ENCODE assay signal across 8 cellular contexts in the genomic region with DNA sequence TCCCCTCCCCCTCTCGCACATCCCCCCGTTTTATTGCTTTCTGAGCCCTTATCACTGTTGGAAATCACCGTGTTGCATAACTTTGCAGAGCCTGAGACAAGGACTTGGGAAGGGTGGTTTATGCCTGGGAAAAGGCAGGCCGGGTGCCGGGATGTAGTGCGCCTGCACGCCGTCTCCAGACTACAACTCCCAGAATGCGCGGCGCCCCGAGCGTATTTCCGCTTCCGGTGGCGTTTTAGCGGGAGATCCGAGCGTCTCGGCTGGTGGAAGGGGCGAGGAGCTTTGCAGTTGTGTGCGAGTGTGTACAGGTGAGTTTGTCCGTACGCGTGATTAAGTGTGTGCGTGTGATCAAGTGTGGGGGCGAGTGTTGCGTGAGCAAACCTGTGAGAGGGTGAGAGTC.
DNase-seq lines count a peak whose midpoint lies in the region; ATAC-seq and TF ChIP-seq lines count a peak whose summit lies in the region.

No MANE protein-coding gene starts in this region.

- no peaks in the 10 kb centered on the region for H3K36me3 ChIP-seq in CD8-positive, alpha-beta memory T cell (ENCODE audit: insufficient read depth, low read length)
- H3K36me3 ChIP-seq in heart right ventricle = no peaks in the 10 kb centered on the region

- H3K4me3 ChIP-seq in CD8-positive, alpha-beta memory T cell (ENCODE audit: low read length) = no peak overlapping the region
- H3K4me3 ChIP-seq in heart right ventricle = peak overlapping the region; percentile 23 to 71 (median 56)

- no peak overlapping the region for H3K27ac ChIP-seq in CD8-positive, alpha-beta memory T cell (ENCODE audit: low read depth, low read length)
- no peak overlapping the region for H3K27ac ChIP-seq in heart right ventricle

- peak overlapping the region in 5 of 7 donors; percentile 52 to 77 (median 63) for H3K4me3 Mint-ChIP-seq in CD8-positive, alpha-beta memory T cell

- H3K9me3 ChIP-seq in CD8-positive, alpha-beta memory T cell (ENCODE audit: low read length) = no peaks in the 10 kb centered on the region
- peaks cover 0 to 66% (median 0%) of the 10 kb centered on the region in 11 donors for H3K9me3 ChIP-seq in heart right ventricle

- H3K4me1 Mint-ChIP-seq in CD8-positive, alpha-beta memory T cell = peaks cover 7 to 9% (median 8%) of the 10 kb centered on the region in 3 donors

- intact Hi-C loops in heart right ventricle (cut with DNase I) = no loop called here

- POLR2A ChIA-PET in CD8-positive, alpha-beta memory T cell (lab: Charles Lee) = no interaction called here

- no peaks in the 10 kb centered on the region for H3K4me1 ChIP-seq in CD8-positive, alpha-beta memory T cell (ENCODE audit: insufficient read depth, low read length)
- peaks cover 0 to 12% (median 6%) of the 10 kb centered on the region in 9 donors for H3K4me1 ChIP-seq in heart right ventricle

- peak overlapping the region in 2 of 8 donors; percentile 15 to 82 for H3K27ac Mint-ChIP-seq in CD8-positive, alpha-beta memory T cell

- ATAC-seq in heart right ventricle = peak; percentile 78 to 97 (median 89)
- no peak for ATAC-seq in GM18519 (IDR thresholded peaks at IDR 0.05; ENCODE audit: low FRiP score, unreplicated experiment)
- ATAC-seq in GM21619 (IDR thresholded peaks at IDR 0.05; ENCODE audit: unreplicated experiment) = no peak

- DNase-seq in CD8-positive, alpha-beta memory T cell = peak in 1 of 5 donors; percentile 2
- DNase-seq in activated T-cell treated with anti-CD3 and anti-CD28 coated beads, Interleukin-2, amount 50 U/mL, for 48 hours = peak; percentile 32 to 35
- DNase-seq in heart right ventricle (peak; percentile 68 to 76), putamen (ENCODE audit: low spot score) (peak; percentile 79), GM19240 (ENCODE audit: insufficient read length, low spot score) (no peak), SHP77 treated with DMSO at 0.1 percent for 48 hours (lab: John Stamatoyannopoulos, UW) (no peak)

- no peaks in the 10 kb centered on the region for H3K27me3 ChIP-seq in CD8-positive, alpha-beta memory T cell (ENCODE audit: insufficient read depth, low read length, poor library complexity, severe bottlenecking)
- H3K27me3 ChIP-seq in heart right ventricle = no peaks in the 10 kb centered on the region

- no peak for TF ChIP-seq CTCF in heart right ventricle (IDR thresholded peaks at IDR 0.05)

- H3K27me3 Mint-ChIP-seq in CD8-positive, alpha-beta memory T cell = peaks cover 9 to 17% of the 10 kb centered on the region in 2 donors

- H3K36me3 Mint-ChIP-seq in CD8-positive, alpha-beta memory T cell = peaks cover 0 to 7% (median 4%) of the 10 kb centered on the region in 3 donors

- H3K9me3 Mint-ChIP-seq in CD8-positive, alpha-beta memory T cell = peaks cover 27 to 70% (median 54%) of the 10 kb centered on the region in 5 donors

- CTCF ChIA-PET in CD8-positive, alpha-beta memory T cell (lab: Charles Lee) = no interaction called here

- WGBS in heart right ventricle, 2 donors = 2 to 4% methylated on average over 28 of the region's 28 CpGs

Comparison
In these comparisons a context has a peak if more than half of its experiments do, and no peak if none do; other contexts are left out.
1. DNase-seq: peak in activated T-cell treated with anti-CD3 and anti-CD28 coated beads, Interleukin-2, amount 50 U/mL, for 48 hours (2 of 2), heart right ventricle (2 of 2) and putamen (single experiment); none in GM19240 (single experiment) and SHP77 treated with DMSO at 0.1 percent for 48 hours (single experiment).
2. ATAC-seq: peak in heart right ventricle (8 of 8); none in GM18519 (single experiment) and GM21619 (single experiment).